1 cellular context compared by ENCODE assay signal in genomic region chr17:30824356-30825145, GRCh38.
TF ChIP-seq lines count a peak whose summit lies in the region.

CRLF3 (minus strand) TSS chr17:30824692; CDS start chr17:30824651, 41 bp downstream.

TF ChIP-seq in HepG2, 621 proteins besides CTCF, POLR2A, EP300 and RAD21 (continued from another document and continues in another):
- TF ChIP-seq ZNF574 (CRISPR knock-in tag; IDR thresholded peaks at IDR 0.05) (peak; percentile 86), ATF2 (CRISPR knock-in tag; IDR thresholded peaks at IDR 0.05) (0 out of 2 replicates have a peak, but pooled peaks have one; percentile 30), ZBTB21 (CRISPR knock-in tag; IDR thresholded peaks at IDR 0.05) (no peak), MED8 (CRISPR knock-in tag; IDR thresholded peaks at IDR 0.05; ENCODE audit: insufficient replicate concordance) (peak; percentile 73), TFAP4 (IDR thresholded peaks at IDR 0.05; ENCODE audit: borderline replicate concordance, low read depth) (no peak; the same call in 1 of the 2 replicates), ZSCAN22 (CRISPR knock-in tag; IDR thresholded peaks at IDR 0.05) (no peak), ZNF225 (CRISPR knock-in tag; IDR thresholded peaks at IDR 0.05) (peak; percentile 83), CC2D1A (CRISPR knock-in tag; IDR thresholded peaks at IDR 0.05) (no peak), ZSCAN25 (CRISPR knock-in tag; IDR thresholded peaks at IDR 0.05) (no peak), KLF11 (CRISPR knock-in tag; IDR thresholded peaks at IDR 0.05) (no peak), SMAD1 (CRISPR knock-in tag; IDR thresholded peaks at IDR 0.05; ENCODE audit: borderline replicate concordance, low read depth) (no peak), RFX5 (IDR thresholded peaks at IDR 0.05; ENCODE audit: low read depth, low read length) (no peak), ATF3 (CRISPR knock-in tag; IDR thresholded peaks at IDR 0.05) (0 out of 2 replicates have a peak, but pooled peaks have one; percentile 24), DBP (CRISPR knock-in tag; IDR thresholded peaks at IDR 0.05; ENCODE audit: not compliant biosample characterization) (no peak), HOXA9 (CRISPR knock-in tag; IDR thresholded peaks at IDR 0.05; ENCODE audit: borderline replicate concordance) (no peak), CEBPG (CRISPR knock-in tag; IDR thresholded peaks at IDR 0.05) (no peak), FOXO4 (CRISPR knock-in tag; conservative IDR thresholded peaks at IDR 0.05) (no peak), ZNF512 (CRISPR knock-in tag; IDR thresholded peaks at IDR 0.05) (no peak), SMC3 (IDR thresholded peaks at IDR 0.05; ENCODE audit: low read length) (no peak), CCDC6 (CRISPR knock-in tag; IDR thresholded peaks at IDR 0.05) (no peak), ZNF142 (CRISPR knock-in tag; IDR thresholded peaks at IDR 0.05) (no peak), BATF2 (CRISPR knock-in tag; IDR thresholded peaks at IDR 0.05) (no peak), ZNF841 (CRISPR knock-in tag; IDR thresholded peaks at IDR 0.05; ENCODE audit: borderline replicate concordance) (no peak), TBP (CRISPR knock-in tag; IDR thresholded peaks at IDR 0.05) (no peak), HINFP (CRISPR knock-in tag; IDR thresholded peaks at IDR 0.05; ENCODE audit: low read depth) (peak; percentile 76; the same call in 1 of the 2 replicates), ZNF839 (CRISPR knock-in tag; IDR thresholded peaks at IDR 0.05; ENCODE audit: borderline replicate concordance) (peak; percentile 36; the same call in 1 of the 2 replicates), ZNF598 (CRISPR knock-in tag; IDR thresholded peaks at IDR 0.05; ENCODE audit: borderline replicate concordance) (no peak), SP1 (IDR thresholded peaks at IDR 0.05) (no peak), SP1 (CRISPR knock-in tag; IDR thresholded peaks at IDR 0.05) (0 out of 2 replicates have a peak, but pooled peaks have one; percentile 16), ZBTB8A (CRISPR knock-in tag; IDR thresholded peaks at IDR 0.05; ENCODE audit: borderline replicate concordance, low read depth) (no peak), ZNF512B (CRISPR knock-in tag; IDR thresholded peaks at IDR 0.05; ENCODE audit: borderline replicate concordance) (no peak)
